In genomic region chr7:16098585-16099179, GRCh38 we compare ENCODE assay signal across 7 cellular contexts.
A peak's percentile ranks its signal among the peaks of the same experiment; 100 is the strongest.
DNase-seq lines count a peak whose midpoint lies in the region; ATAC-seq and TF ChIP-seq lines count a peak whose summit lies in the region.

No MANE protein-coding gene starts in this region.

- intact Hi-C loops in left colon (cut with DNase I, micrococcal nuclease) = no loop called here

- H3K36me3 Mint-ChIP-seq in osteocyte (ENCODE audit: unreplicated experiment) = peaks cover 2% of the 10 kb centered on the region

- H3K27me3 Mint-ChIP-seq in osteocyte (ENCODE audit: unreplicated experiment) = no peaks in the 10 kb centered on the region

- no peak overlapping the region for H3K4me3 Mint-ChIP-seq in osteocyte (ENCODE audit: unreplicated experiment)

- TF ChIP-seq CTCF in GM12865 (IDR thresholded peaks at IDR 0.05; ENCODE audit: insufficient read depth, low read depth, low read length, missing control alignments) (peak; percentile 48), osteocyte (IDR thresholded peaks at IDR 0.05) (peak; percentile 60)

- DNase-seq in GM12865 (ENCODE audit: low read depth) (no peak), NAMALWA (ENCODE audit: low spot score) (peak; percentile 27), dermis microvascular lymphatic vessel endothelial cell (ENCODE audit: low read depth in 2 of 2) (peak; percentile 55 to 75), osteocyte (ENCODE audit: extremely low spot score, unreplicated experiment) (no peak), left colon (no peak)
- DNase-seq in stimulated activated CD4-positive, alpha-beta T cell treated with anti-CD3 and anti-CD28 coated beads, Interleukin-4, amount 100 ng/mL, for 1 hour = no peak

- peaks cover 4% of the 10 kb centered on the region for H3K9me3 Mint-ChIP-seq in osteocyte (ENCODE audit: unreplicated experiment)

- H3K4me1 Mint-ChIP-seq in osteocyte (ENCODE audit: unreplicated experiment) = peaks cover 19% of the 10 kb centered on the region

- ATAC-seq in left colon (no peak), GM18861 (IDR thresholded peaks at IDR 0.05; ENCODE audit: unreplicated experiment) (no peak)

- no peak overlapping the region for H3K4me3 ChIP-seq in GM12865 (ENCODE audit: low read depth, low read length)

- no peak overlapping the region for H3K27ac Mint-ChIP-seq in osteocyte (ENCODE audit: unreplicated experiment)

Comparison
In these comparisons a context has a peak if more than half of its experiments do, and no peak if none do; other contexts are left out.
1. DNase-seq: peak in NAMALWA (single experiment) and dermis microvascular lymphatic vessel endothelial cell (2 of 2); none in GM12865 (single experiment), osteocyte (single experiment), stimulated activated CD4-positive, alpha-beta T cell treated with anti-CD3 and anti-CD28 coated beads, Interleukin-4, amount 100 ng/mL, for 1 hour (single experiment) and left colon (0 of 2).